ENCODE assay signal across 24 cellular contexts in the genomic region with DNA sequence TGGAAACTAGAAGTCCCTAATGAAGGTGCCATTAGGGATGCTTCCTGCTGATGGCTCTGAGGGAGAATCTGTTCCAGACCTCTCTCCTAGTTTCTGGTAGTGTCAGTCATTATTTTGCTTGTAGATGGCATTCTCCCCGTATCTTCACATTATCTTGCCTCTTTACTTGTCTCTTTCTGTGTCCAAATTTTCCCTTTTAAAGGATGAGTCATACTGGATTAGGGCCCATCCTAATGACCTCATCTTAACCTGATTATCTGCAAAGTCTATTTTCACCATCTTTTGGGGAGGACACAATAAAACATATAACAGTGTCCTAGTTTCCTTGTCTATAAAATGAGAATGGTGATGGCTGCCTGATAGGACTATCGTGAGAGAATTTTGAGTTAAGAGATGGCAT. TPM values are rescaled to one million over a fixed set of nuclear protein-coding genes. Genes with fewer than 3 reads are reported as not detected.
"Had no signal": no experiment of that assay in that cellular context is flagged by ENCODE, and none has a peak within 500 bp of the region (broad histone marks: within the 10 kb centered on the region; RNA-seq: fewer than 3 reads in every experiment).

No MANE protein-coding gene starts in this region.

- DNase-seq: Karpas-422, KBM-7, MM.1S, NCI-H1092 treated with DMSO at 0.1 percent for 48 hours, NCI-H1436, NCI-H187, NCI-H2029, NCI-H2081 treated with DMSO at 0.1 percent for 48 hours, NCI-H2171, NCI-H226, NCI-H446, NCI-H510A, NCI-H524 treated with DMSO at 0.1 percent for 48 hours, NCI-H69, NCI-H774, PC-3, Right ventricle myocardium superior, RPMI8226, SIG-M5, SW 1271, T-cell had no signal

- H3K4me3 ChIP-seq: SJSA1, SK-N-MC had no signal

- H3K36me3 ChIP-seq: SJSA1 had no signal

- H3K27me3 ChIP-seq: SJSA1 had no signal

- H3K4me1 ChIP-seq: SJSA1 had no signal

- H3K27ac ChIP-seq: SJSA1, SK-N-MC had no signal

RNA-seq across cellular contexts. Expression of a gene that starts 27.3 kb away (rescaled TPM):
- total RNA-seq: OCI-LY7 had no signal
